Comparison of ENCODE assay signal across 1 cellular context in genomic region chr16:31025344-31025743, GRCh38.
TF ChIP-seq lines count a peak whose summit lies in the region.

No MANE protein-coding gene starts in this region.

TF ChIP-seq in HepG2, 621 proteins besides CTCF, POLR2A, EP300 and RAD21:
- 0 out of 2 replicates have a peak, but pooled peaks have one; percentile 8 for TF ChIP-seq ZNF556 (CRISPR knock-in tag; IDR thresholded peaks at IDR 0.05; ENCODE audit: borderline replicate concordance)
- no peak for TF ChIP-seq PREB (CRISPR knock-in tag; IDR thresholded peaks at IDR 0.05)
- TF ChIP-seq ARNT (IDR thresholded peaks at IDR 0.05): no peak
- 0 out of 2 replicates have a peak, but pooled peaks have one; percentile 18 for TF ChIP-seq ZBTB21 (CRISPR knock-in tag; IDR thresholded peaks at IDR 0.05)
- no peak for TF ChIP-seq MTERF4 (CRISPR knock-in tag; IDR thresholded peaks at IDR 0.05)
- no peak for TF ChIP-seq NKX3-1 (CRISPR knock-in tag; IDR thresholded peaks at IDR 0.05)
- no peak for TF ChIP-seq ARNTL (CRISPR knock-in tag; IDR thresholded peaks at IDR 0.05)
- TF ChIP-seq ZNF124 (CRISPR knock-in tag; IDR thresholded peaks at IDR 0.05): peak; percentile 12; the same call in 1 of the 2 replicates
- peak; percentile 78 for TF ChIP-seq ZNF770 (CRISPR knock-in tag; IDR thresholded peaks at IDR 0.05)
- TF ChIP-seq ZNF839 (CRISPR knock-in tag; IDR thresholded peaks at IDR 0.05; ENCODE audit: borderline replicate concordance): no peak
- TF ChIP-seq MTF2 (CRISPR knock-in tag; IDR thresholded peaks at IDR 0.05; ENCODE audit: borderline replicate concordance): no peak
- TF ChIP-seq ZBTB43 (CRISPR knock-in tag; conservative IDR thresholded peaks at IDR 0.05): no peak
- TF ChIP-seq TFE3 (CRISPR knock-in tag; IDR thresholded peaks at IDR 0.05): no peak
- no peak for TF ChIP-seq RFX3 (CRISPR knock-in tag; IDR thresholded peaks at IDR 0.05)
- TF ChIP-seq ZNF652 (CRISPR knock-in tag; IDR thresholded peaks at IDR 0.05; ENCODE audit: borderline replicate concordance, low read depth): no peak
- 0 out of 2 replicates have a peak, but pooled peaks have one; percentile 8 for TF ChIP-seq ZNF230 (CRISPR knock-in tag; IDR thresholded peaks at IDR 0.05)
- TF ChIP-seq ZNF737 (CRISPR knock-in tag; IDR thresholded peaks at IDR 0.05; ENCODE audit: borderline replicate concordance): no peak
- TF ChIP-seq ZHX2 (IDR thresholded peaks at IDR 0.05; ENCODE audit: low read depth): no peak
- no peak for TF ChIP-seq ZHX2 (CRISPR knock-in tag; IDR thresholded peaks at IDR 0.05; ENCODE audit: borderline replicate concordance)
- no peak for TF ChIP-seq HNRNPK (IDR thresholded peaks at IDR 0.05; ENCODE audit: low read depth, low read length, poor library complexity, severe bottlenecking)
- TF ChIP-seq ZNF280D (CRISPR knock-in tag; IDR thresholded peaks at IDR 0.05): no peak
- no peak for TF ChIP-seq TBX2 (CRISPR knock-in tag; IDR thresholded peaks at IDR 0.05; ENCODE audit: borderline replicate concordance)
- 0 out of 2 replicates have a peak, but pooled peaks have one; percentile 23 for TF ChIP-seq SALL1 (CRISPR knock-in tag; IDR thresholded peaks at IDR 0.05)
- no peak for TF ChIP-seq SAP130 (CRISPR knock-in tag; IDR thresholded peaks at IDR 0.05; ENCODE audit: low read depth)
- TF ChIP-seq GABPB1 (CRISPR knock-in tag; IDR thresholded peaks at IDR 0.05): no peak
- TF ChIP-seq KLF16 (CRISPR knock-in tag; IDR thresholded peaks at IDR 0.05): no peak
- TF ChIP-seq PRDM4 (CRISPR knock-in tag; IDR thresholded peaks at IDR 0.05; ENCODE audit: borderline replicate concordance): no peak
- TF ChIP-seq SALL2 (CRISPR knock-in tag; IDR thresholded peaks at IDR 0.05): 0 out of 2 replicates have a peak, but pooled peaks have one; percentile 10
- no peak for TF ChIP-seq CCAR2 (optimal IDR thresholded peaks at IDR 0.05; ENCODE audit: low read depth, low read length)
- 0 out of 2 replicates have a peak, but pooled peaks have one; percentile 8 for TF ChIP-seq ATF6 (CRISPR knock-in tag; conservative IDR thresholded peaks at IDR 0.05)
